19 cellular contexts compared by ENCODE assay signal in the genomic region with DNA sequence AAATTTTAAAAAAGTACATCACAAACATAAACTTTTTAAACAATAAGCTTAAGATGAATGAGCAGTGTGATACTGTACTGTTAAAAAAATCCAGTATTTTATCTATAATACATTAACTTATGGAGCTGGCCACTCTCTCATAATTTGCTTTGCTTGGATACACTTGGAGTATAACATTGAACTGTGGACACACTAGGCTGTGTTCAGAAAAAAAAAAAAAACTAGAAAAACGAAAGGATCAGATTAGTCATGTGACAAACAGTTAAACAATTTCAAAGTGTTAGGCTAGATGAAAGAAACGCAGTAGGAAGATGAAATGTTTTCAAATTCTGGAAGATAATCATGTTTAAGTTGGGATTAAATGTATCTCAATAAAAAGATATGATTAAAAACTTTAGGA.
A peak's percentile ranks its signal among the peaks of the same experiment; 100 is the strongest.
DNase-seq lines count a peak whose midpoint lies in the region; ATAC-seq and TF ChIP-seq lines count a peak whose summit lies in the region.
"Had no signal": no experiment of that assay in that cellular context is flagged by ENCODE, and none has a peak within 500 bp of the region (broad histone marks: within the 10 kb centered on the region; RNA-seq: fewer than 3 reads in every experiment).

No MANE protein-coding gene starts in this region.

- POLR2A ChIA-PET in IMR-90 (lab: Charles Lee; ENCODE audit: unreplicated experiment) = no interaction called here

- no peak overlapping the region for H3K56ac ChIP-seq in IMR-90 (ENCODE audit: extremely low read depth, insufficient read depth, low read length)

- no peak overlapping the region for H2BK20ac ChIP-seq in IMR-90 (ENCODE audit: low read depth, low read length)

- H3K4me2 ChIP-seq in IMR-90 (ENCODE audit: low read depth, low read length) = no peak overlapping the region
- no peak overlapping the region for H3K4me2 ChIP-seq in smooth muscle cell

- H3K9me3 ChIP-seq in IMR-90 (ENCODE audit: control insufficient read depth, insufficient read depth, low read length) = no peaks in the 10 kb centered on the region
- H3K9me3 ChIP-seq in smooth muscle cell (replicated peaks; ENCODE audit: low read depth) = no peaks in the 10 kb centered on the region

- no peak overlapping the region for H3K4me3 ChIP-seq in IMR-90 (ENCODE audit: insufficient read depth, low read depth, low read length)
- H3K4me3 ChIP-seq in smooth muscle cell = no peak overlapping the region

- H3K36me3 ChIP-seq in IMR-90 (ENCODE audit: control insufficient read depth, insufficient read depth, low read length) (no peaks in the 10 kb centered on the region), smooth muscle cell (ENCODE audit: low read depth) (no peaks in the 10 kb centered on the region)

- H3K23ac ChIP-seq in IMR-90 (ENCODE audit: low read depth, low read length) = no peak overlapping the region

- no peak for TF ChIP-seq CTCF in IMR-90 (conservative IDR thresholded peaks at IDR 0.05; ENCODE audit: low read depth, low read length)
- no peak for TF ChIP-seq CTCF in smooth muscle cell (IDR thresholded peaks at IDR 0.05; ENCODE audit: borderline replicate concordance, insufficient read depth, poor library complexity, severe bottlenecking)

- H3K27me3 ChIP-seq in IMR-90 (ENCODE audit: control insufficient read depth, insufficient read depth, low read length) (no peaks in the 10 kb centered on the region), smooth muscle cell (ENCODE audit: low read depth) (no peaks in the 10 kb centered on the region)

- in situ Hi-C loops in IMR-90 (cut with MboI; ENCODE audit: low sequenced_read_pairs) = no loop called here

- no peaks in the 10 kb centered on the region for H3K79me2 ChIP-seq in smooth muscle cell (ENCODE audit: low read depth)

- no peak overlapping the region for H4K91ac ChIP-seq in IMR-90 (ENCODE audit: insufficient read depth, low read depth, low read length)

- no peaks in the 10 kb centered on the region for H3K9me1 ChIP-seq in IMR-90 (ENCODE audit: insufficient read depth, low read length)

- no CpG with 5 or more reads among the region's 2 CpGs for WGBS in IMR-90 (ENCODE audit: extremely low coverage in 2 of 2, insufficient read length in 1 of 2), 2 experiments
- 36% methylated on average over 2 of the region's 2 CpGs for WGBS in smooth muscle cell (ENCODE audit: low lambda C conversion rate)

- CTCF ChIA-PET in IMR-90 (lab: Yijun Ruan, JAX) = no interaction called here

- H2AFZ ChIP-seq in IMR-90 (replicated peaks; ENCODE audit: low read length, poor library complexity) = no peak overlapping the region
- H2AFZ ChIP-seq in smooth muscle cell (ENCODE audit: low read depth) = no peak overlapping the region

- peaks cover 2% of the 10 kb centered on the region; the same call in 1 of the 2 replicates for H3K4me1 ChIP-seq in IMR-90 (ENCODE audit: control insufficient read depth, insufficient read depth, low read length)
- peaks cover 15% of the 10 kb centered on the region for H3K4me1 ChIP-seq in smooth muscle cell (ENCODE audit: low read depth)

- TF ChIP-seq RAD21 in IMR-90 (IDR thresholded peaks at IDR 0.05; ENCODE audit: low read length) = no peak

- no peak overlapping the region for H3K9ac ChIP-seq in IMR-90 (ENCODE audit: low read depth, low read length)
- H3K9ac ChIP-seq in smooth muscle cell (ENCODE audit: low read depth) = no peak overlapping the region

- H2BK120ac ChIP-seq in IMR-90 (ENCODE audit: low read depth, low read length) = no peak overlapping the region

- no peak for TF ChIP-seq POLR2A in IMR-90 (IDR thresholded peaks at IDR 0.05; ENCODE audit: low read depth, low read length)

- H3K14ac ChIP-seq in IMR-90 (replicated peaks; ENCODE audit: low read depth, low read length) = no peak overlapping the region

- H4K20me1 ChIP-seq in IMR-90 (ENCODE audit: insufficient read depth, low read length) (no peaks in the 10 kb centered on the region), smooth muscle cell (ENCODE audit: low read depth) (no peaks in the 10 kb centered on the region)

- H3F3A ChIP-seq in smooth muscle cell (ENCODE audit: low read depth) = no peaks in the 10 kb centered on the region

- dilution Hi-C loops in IMR-90 (cut with HindIII; ENCODE audit: low sequenced_read_pairs, unreplicated experiment) = no loop called here

- intact Hi-C loops in IMR-90 (cut with micrococcal nuclease) = no loop called here

- no peak overlapping the region for H2AK9ac ChIP-seq in IMR-90 (replicated peaks; ENCODE audit: low read depth, low read length, poor library complexity)

- no peak overlapping the region for H2BK5ac ChIP-seq in IMR-90 (ENCODE audit: low read depth, low read length, poor library complexity, severe bottlenecking)

- ATAC-seq in IMR-90 (ENCODE audit: low read depth) (peak; percentile 35; the same call in 1 of the 2 replicates), GM18861 (IDR thresholded peaks at IDR 0.05; ENCODE audit: unreplicated experiment) (no peak), GM21381 (IDR thresholded peaks at IDR 0.05; ENCODE audit: unreplicated experiment) (no peak)
- ATAC-seq: HepG2 had no signal

- no peak overlapping the region for H3K4ac ChIP-seq in IMR-90 (ENCODE audit: low read depth, low read length)

- no TSS peak for BruUV-seq in IMR-90 (replicated peaks; lab: Mats Ljungman, UMichigan)

- no peak overlapping the region for H3K18ac ChIP-seq in IMR-90 (ENCODE audit: low read depth, low read length)

- peak; percentile 5 for DNase-seq in DMS53 (lab: John Stamatoyannopoulos, UW)
- DNase-seq in DMS53 treated with DMSO at 0.1 percent for 48 hours (lab: John Stamatoyannopoulos, UW; ENCODE audit: unreplicated experiment) = no peak
- DNase-seq in IMR-90 = no peak
- peak; percentile 10 for DNase-seq in glomerular visceral epithelial cell (ENCODE audit: extremely low spot score)
- DNase-seq in smooth muscle cell (lab: John Stamatoyannopoulos, UW; ENCODE audit: unreplicated experiment) = no peak
- no peak for DNase-seq in NCI-H774 (lab: John Stamatoyannopoulos, UW)
- DNase-seq: KBM-7, MV-4-11, NCI-H1105, NCI-H1436 treated with DMSO at 0.1 percent for 48 hours, NCI-H187 treated with DMSO at 0.1 percent for 48 hours, NCI-H446 treated with DMSO at 0.1 percent for 48 hours, NCI-H526, SHP77 had no signal

- H3K27ac ChIP-seq in IMR-90 (ENCODE audit: insufficient read depth, low read length) (no peak overlapping the region), smooth muscle cell (ENCODE audit: low read depth) (peak overlapping the region; percentile 51)
- H3K27ac ChIP-seq: 22Rv1, RWPE1 had no signal

- no peaks in the 10 kb centered on the region for H3K79me1 ChIP-seq in IMR-90 (ENCODE audit: low read depth in 1 of 2, low read length in 2 of 2)

- no peak overlapping the region for H4K5ac ChIP-seq in IMR-90 (ENCODE audit: low read depth, low read length)

- H4K8ac ChIP-seq in IMR-90 (ENCODE audit: low read depth in 2 of 2, low read length in 2 of 2) = no peak overlapping the region

- no peak overlapping the region for H2AK5ac ChIP-seq in IMR-90 (ENCODE audit: low read depth, low read length)

- H2BK15ac ChIP-seq in IMR-90 (ENCODE audit: low read depth, low read length) = no peak overlapping the region

TF ChIP-seq in IMR-90, 13 proteins besides CTCF, POLR2A, EP300 and RAD21:
- TF ChIP-seq RCOR1 (IDR thresholded peaks at IDR 0.05; ENCODE audit: insufficient replicate concordance, low read length) (no peak), RFX5 (IDR thresholded peaks at IDR 0.05; ENCODE audit: low read depth, low read length) (no peak), CHD1 (IDR thresholded peaks at IDR 0.05; ENCODE audit: low read depth, low read length) (no peak), MXI1 (IDR thresholded peaks at IDR 0.05; ENCODE audit: borderline replicate concordance, low read depth, low read length) (no peak), ELK1 (IDR thresholded peaks at IDR 0.05; ENCODE audit: borderline replicate concordance, low read depth, low read length) (no peak), SMC3 (IDR thresholded peaks at IDR 0.05; ENCODE audit: low read depth, low read length) (no peak), MAZ (IDR thresholded peaks at IDR 0.05; ENCODE audit: borderline replicate concordance, low read depth, low read length) (no peak), NFE2L2 (IDR thresholded peaks at IDR 0.05; ENCODE audit: low read depth, low read length) (no peak)
- TF ChIP-seq, protein P1, sequence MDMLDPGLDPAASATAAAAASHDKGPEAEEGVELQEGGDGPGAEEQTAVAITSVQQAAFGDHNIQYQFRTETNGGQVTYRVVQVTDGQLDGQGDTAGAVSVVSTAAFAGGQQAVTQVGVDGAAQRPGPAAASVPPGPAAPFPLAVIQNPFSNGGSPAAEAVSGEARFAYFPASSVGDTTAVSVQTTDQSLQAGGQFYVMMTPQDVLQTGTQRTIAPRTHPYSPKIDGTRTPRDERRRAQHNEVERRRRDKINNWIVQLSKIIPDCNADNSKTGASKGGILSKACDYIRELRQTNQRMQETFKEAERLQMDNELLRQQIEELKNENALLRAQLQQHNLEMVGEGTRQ (IDR thresholded peaks at IDR 0.05; ENCODE audit: low read depth, low read length) = no peak

Comparison
In these comparisons a context has a peak if more than half of its experiments do, and no peak if none do; other contexts are left out.
1. DNase-seq: peak in DMS53 (single experiment) and glomerular visceral epithelial cell (single experiment); none in DMS53 treated with DMSO at 0.1 percent for 48 hours (single experiment), IMR-90 (single experiment), smooth muscle cell (single experiment) and NCI-H774 (single experiment).